ENCODE assay signal across 18 cellular contexts in the genomic region with DNA sequence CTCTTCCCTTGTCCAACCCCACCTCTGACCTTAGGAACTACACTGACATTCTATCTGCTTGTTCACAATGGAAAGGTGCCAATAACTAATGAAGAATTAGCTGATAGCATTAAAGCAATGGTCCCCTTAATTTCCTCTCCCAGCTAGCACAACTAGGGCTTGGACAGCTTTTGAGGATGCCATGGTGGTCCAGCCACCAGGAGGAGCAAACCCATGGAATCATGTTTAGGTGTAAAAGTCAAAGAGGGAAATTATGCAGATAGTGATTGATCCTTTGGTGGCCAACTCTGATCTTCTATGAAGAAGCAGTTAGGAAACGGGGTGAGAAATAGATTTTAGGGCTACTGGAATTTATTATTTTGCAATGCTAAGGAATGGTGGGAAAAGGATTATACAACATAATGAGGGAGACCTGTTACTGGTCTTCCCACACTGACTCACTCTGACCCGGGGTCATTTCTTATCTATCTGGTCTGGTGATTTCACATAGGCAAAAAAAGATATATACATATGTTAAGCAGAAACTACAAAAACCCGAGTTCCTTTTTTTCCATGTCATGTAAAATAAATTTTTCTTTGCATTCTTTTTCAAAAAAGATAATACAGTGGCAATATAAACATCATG. TPM values are rescaled to one million over a fixed set of nuclear protein-coding genes. Genes with fewer than 3 reads are reported as not detected.
DNase-seq lines count a peak whose midpoint lies in the region; ATAC-seq, FAIRE-seq and TF ChIP-seq lines count a peak whose summit lies in the region.
"Had no signal": no experiment of that assay in that cellular context is flagged by ENCODE, and none has a peak within 500 bp of the region (broad histone marks: within the 10 kb centered on the region; RNA-seq: fewer than 3 reads in every experiment).

No MANE protein-coding gene starts in this region.

- H4K20me1 ChIP-seq in SK-N-SH (ENCODE audit: insufficient read depth), result no peaks in the 10 kb centered on the region

- CTCF ChIA-PET in SK-N-SH (lab: Yijun Ruan, JAX), result interaction anchor here (0.7 to 1.2 kb wide), 3 partner anchors 11 to 83 kb away, joined by 3 read pairs; no protein-coding TSS in a partner anchor

- no peak overlapping the region for H3K4me3 Mint-ChIP-seq in activated naive CD8-positive, alpha-beta T cell treated with anti-CD3 and anti-CD28 coated beads, Interleukin-2, amount 50 U/mL, for 24 hours

- H3K9me3 Mint-ChIP-seq in activated naive CD8-positive, alpha-beta T cell treated with anti-CD3 and anti-CD28 coated beads, Interleukin-2, amount 50 U/mL, for 24 hours, result no peaks in the 10 kb centered on the region

- peaks cover 2% of the 10 kb centered on the region for H3K4me1 Mint-ChIP-seq in activated naive CD8-positive, alpha-beta T cell treated with anti-CD3 and anti-CD28 coated beads, Interleukin-2, amount 50 U/mL, for 24 hours

- POLR2A ChIA-PET in SK-N-SH (lab: Yijun Ruan, JAX), result no interaction called here

- H3K79me2 ChIP-seq in SK-N-SH (ENCODE audit: insufficient read depth), result no peaks in the 10 kb centered on the region

- peaks cover 2% of the 10 kb centered on the region for H3K36me3 Mint-ChIP-seq in activated naive CD8-positive, alpha-beta T cell treated with anti-CD3 and anti-CD28 coated beads, Interleukin-2, amount 50 U/mL, for 24 hours (ENCODE audit: low read depth)

- no peaks in the 10 kb centered on the region for H3K9me2 ChIP-seq in SK-N-SH

- H3K4me1 ChIP-seq in SK-N-SH (ENCODE audit: control insufficient read depth in 1 of 2, insufficient read depth in 2 of 2, low read depth in 1 of 2, low read length in 1 of 2) (no peaks in the 10 kb centered on the region; a peak in 1 of 4 replicates), small intestine (ENCODE audit: control insufficient read depth in 2 of 2, insufficient read depth in 1 of 2, low read depth in 1 of 2, low read length in 1 of 2) (peaks cover 0 to 2% of the 10 kb centered on the region in 2 donors), SJCRH30 (no peaks in the 10 kb centered on the region)

- H3K27ac ChIP-seq in SK-N-SH (ENCODE audit: low read depth in 2 of 2, low read length in 1 of 2), result no peak overlapping the region
- H3K27ac ChIP-seq in small intestine (ENCODE audit: low read depth in 1 of 2, low read length in 1 of 2), result no peak overlapping the region
- H3K27ac ChIP-seq in SJCRH30, result no peak overlapping the region
- H3K27ac ChIP-seq: esophagus squamous epithelium had no signal

- no peak overlapping the region for H3K27ac Mint-ChIP-seq in activated naive CD8-positive, alpha-beta T cell treated with anti-CD3 and anti-CD28 coated beads, Interleukin-2, amount 50 U/mL, for 24 hours

- no peak overlapping the region for H3K9ac ChIP-seq in SK-N-SH

- no peak for ATAC-seq in SK-N-SH treated with all-trans-retinoic acid at 6 μM for 48 hours
- no peak for ATAC-seq in activated naive CD8-positive, alpha-beta T cell treated with anti-CD3 and anti-CD28 coated beads, Interleukin-2, amount 50 U/mL, for 24 hours
- ATAC-seq: left cardiac atrium, right cardiac atrium had no signal

- H3K36me3 ChIP-seq in SK-N-SH (replicated peaks in 1 of 2; ENCODE audit: control insufficient read depth in 1 of 2, insufficient read depth in 2 of 2, low read length in 1 of 2) (no peaks in the 10 kb centered on the region), small intestine (ENCODE audit: control insufficient read depth in 2 of 2, insufficient read depth in 2 of 2, low read length in 2 of 2) (no peaks in the 10 kb centered on the region), SJCRH30 (no peaks in the 10 kb centered on the region)
- H3K36me3 ChIP-seq: esophagus squamous epithelium had no signal

- peak; percentile 19 for TF ChIP-seq CTCF in SK-N-SH (IDR thresholded peaks at IDR 0.05)

- no peaks in the 10 kb centered on the region for H3K9me3 ChIP-seq in SK-N-SH
- no peaks in the 10 kb centered on the region for H3K9me3 ChIP-seq in small intestine (ENCODE audit: control insufficient read depth, low read depth)
- no peaks in the 10 kb centered on the region for H3K9me3 ChIP-seq in SJCRH30 (replicated peaks)
- H3K9me3 ChIP-seq: esophagus squamous epithelium had no signal

- H3K4me3 ChIP-seq in SK-N-SH (ENCODE audit: low read depth in 2 of 2, low read length in 1 of 2) (no peak overlapping the region), small intestine (ENCODE audit: low read depth in 1 of 2, low read length in 2 of 2) (no peak overlapping the region), SJCRH30 (no peak overlapping the region)
- H3K4me3 ChIP-seq: esophagus squamous epithelium had no signal

- no peak for TF ChIP-seq POLR2A in erythroblast (IDR thresholded peaks at IDR 0.05; ENCODE audit: low read length)

- DNase-seq in SK-N-SH (no peak), OCI-M1 (lab: John Stamatoyannopoulos, UW) (peak; percentile 78), erythroblast (lab: John Stamatoyannopoulos, UW) (peak; percentile 30 to 31), small intestine (peak; percentile 32), SJCRH30 (no peak)
- no peak for DNase-seq in stimulated activated CD4-positive, alpha-beta T cell treated with anti-CD3 and anti-CD28 coated beads, Interleukin-4, amount 100 ng/mL, for 4 hours
- no peak for DNase-seq in activated naive CD8-positive, alpha-beta T cell treated with anti-CD3 and anti-CD28 coated beads, Interleukin-2, amount 50 U/mL, for 24 hours
- DNase-seq: activated CD4-positive, CD25-positive, alpha-beta regulatory T cell treated with anti-CD3 and anti-CD28 coated beads, Interleukin-2, amount 50 U/mL, for 72 hours; activated gamma-delta T cell treated with Interleukin-2 at 50 U/mL for 16 hours; esophagus squamous epithelium; GOT3; left cardiac atrium; NCI-H1105; NCI-H2171; NK-92 treated with Interleukin-12 subunit alpha and Interleukin-12 subunit beta, amount 100 ng/mL, for 24 hours; right cardiac atrium; stimulated activated CD4-positive, alpha-beta T cell treated with anti-CD3 and anti-CD28 coated beads, Interleukin-2, amount 100 ng/mL, for 24 hours had no signal

- H3K27me3 ChIP-seq in SK-N-SH (ENCODE audit: insufficient read depth), result no peaks in the 10 kb centered on the region
- no peaks in the 10 kb centered on the region for H3K27me3 ChIP-seq in small intestine (ENCODE audit: control insufficient read depth in 2 of 2, insufficient read depth in 2 of 2, low read length in 2 of 2)
- H3K27me3 ChIP-seq in SJCRH30, result no peaks in the 10 kb centered on the region
- H3K27me3 ChIP-seq: esophagus squamous epithelium had no signal

- 67% methylated on average over 3 of the region's 3 CpGs for WGBS in SK-N-SH (ENCODE audit: low lambda C conversion rate)
- WGBS in small intestine, 3 donors, result 69 to 83% (median 73%) methylated on average over 3 of the region's 3 CpGs

- no peak overlapping the region for H3K4me2 ChIP-seq in SK-N-SH

- TF ChIP-seq RAD21 in SK-N-SH (IDR thresholded peaks at IDR 0.05; ENCODE audit: low read length), result no peak

- TF ChIP-seq EP300 in SK-N-SH (IDR thresholded peaks at IDR 0.05; ENCODE audit: borderline replicate concordance in 1 of 2, low read depth in 1 of 2, low read length in 1 of 2), result no peak

- FAIRE-seq in small intestine (lab: Jason Lieb, UNC), result no peak

- H3F3A ChIP-seq in SK-N-SH (replicated peaks; ENCODE audit: insufficient read depth), result no peaks in the 10 kb centered on the region

- no peaks in the 10 kb centered on the region for H3K27me3 Mint-ChIP-seq in activated naive CD8-positive, alpha-beta T cell treated with anti-CD3 and anti-CD28 coated beads, Interleukin-2, amount 50 U/mL, for 24 hours

- no peak overlapping the region for H2AFZ ChIP-seq in SK-N-SH (ENCODE audit: low read depth)

TF ChIP-seq in SK-N-SH, 30 proteins besides CTCF, POLR2A, EP300 and RAD21 (continues in another document):
- no peak for TF ChIP-seq GATA2 (CRISPR knock-in tag; IDR thresholded peaks at IDR 0.05)
- TF ChIP-seq MEF2A (IDR thresholded peaks at IDR 0.05; ENCODE audit: borderline replicate concordance, low read depth), result no peak
- no peak for TF ChIP-seq NFIC (IDR thresholded peaks at IDR 0.05; ENCODE audit: borderline replicate concordance)
- TF ChIP-seq POLR2AphosphoS5 (IDR thresholded peaks at IDR 0.05; ENCODE audit: low read depth, low read length), result no peak
- no peak for TF ChIP-seq SIN3A (IDR thresholded peaks at IDR 0.05; ENCODE audit: borderline replicate concordance, low read depth, low read length)
- TF ChIP-seq, protein P1, sequence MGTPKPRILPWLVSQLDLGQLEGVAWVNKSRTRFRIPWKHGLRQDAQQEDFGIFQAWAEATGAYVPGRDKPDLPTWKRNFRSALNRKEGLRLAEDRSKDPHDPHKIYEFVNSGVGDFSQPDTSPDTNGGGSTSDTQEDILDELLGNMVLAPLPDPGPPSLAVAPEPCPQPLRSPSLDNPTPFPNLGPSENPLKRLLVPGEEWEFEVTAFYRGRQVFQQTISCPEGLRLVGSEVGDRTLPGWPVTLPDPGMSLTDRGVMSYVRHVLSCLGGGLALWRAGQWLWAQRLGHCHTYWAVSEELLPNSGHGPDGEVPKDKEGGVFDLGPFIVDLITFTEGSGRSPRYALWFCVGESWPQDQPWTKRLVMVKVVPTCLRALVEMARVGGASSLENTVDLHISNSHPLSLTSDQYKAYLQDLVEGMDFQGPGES (IDR thresholded peaks at IDR 0.05; ENCODE audit: low read depth, low read length), result no peak
- no peak for TF ChIP-seq FOXM1 (IDR thresholded peaks at IDR 0.05; ENCODE audit: low read depth)

TF ChIP-seq in SK-N-SH treated with all-trans-retinoic acid at 6 μM for 48 hours, 23 proteins besides CTCF, POLR2A, EP300 and RAD21 (continues in another document):
- TF ChIP-seq GLIS3 (CRISPR knock-in tag; IDR thresholded peaks at IDR 0.05) (no peak), ISL1 (CRISPR knock-in tag; IDR thresholded peaks at IDR 0.05) (no peak), CSDC2 (CRISPR knock-in tag; IDR thresholded peaks at IDR 0.05) (no peak), ZFP3 (CRISPR knock-in tag; IDR thresholded peaks at IDR 0.05) (no peak), ZNF8 (CRISPR knock-in tag; IDR thresholded peaks at IDR 0.05) (no peak), ESRRG (CRISPR knock-in tag; IDR thresholded peaks at IDR 0.05) (no peak)
- TF ChIP-seq, protein P2, sequence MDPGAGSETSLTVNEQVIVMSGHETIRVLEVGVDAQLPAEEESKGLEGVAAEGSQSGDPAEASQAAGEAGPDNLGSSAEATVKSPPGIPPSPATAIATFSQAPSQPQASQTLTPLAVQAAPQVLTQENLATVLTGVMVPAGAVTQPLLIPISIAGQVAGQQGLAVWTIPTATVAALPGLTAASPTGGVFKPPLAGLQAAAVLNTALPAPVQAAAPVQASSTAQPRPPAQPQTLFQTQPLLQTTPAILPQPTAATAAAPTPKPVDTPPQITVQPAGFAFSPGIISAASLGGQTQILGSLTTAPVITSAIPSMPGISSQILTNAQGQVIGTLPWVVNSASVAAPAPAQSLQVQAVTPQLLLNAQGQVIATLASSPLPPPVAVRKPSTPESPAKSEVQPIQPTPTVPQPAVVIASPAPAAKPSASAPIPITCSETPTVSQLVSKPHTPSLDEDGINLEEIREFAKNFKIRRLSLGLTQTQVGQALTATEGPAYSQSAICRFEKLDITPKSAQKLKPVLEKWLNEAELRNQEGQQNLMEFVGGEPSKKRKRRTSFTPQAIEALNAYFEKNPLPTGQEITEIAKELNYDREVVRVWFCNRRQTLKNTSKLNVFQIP (CRISPR knock-in tag; IDR thresholded peaks at IDR 0.05; ENCODE audit: borderline replicate concordance, low read depth), result no peak

RNA-seq across cellular contexts. Expression of a gene that starts 45.8 kb away (rescaled TPM):
- polyA plus RNA-seq in SK-N-SH (2012; rRNA removed) (7.7 and 11.4 TPM in 2 replicates), small intestine (1 to 10 TPM; 7.4 to 10.0 (median 7.5) TPM)
- polyA plus RNA-seq in SK-N-SH (2012; cell fraction: cytosol; rRNA removed), result 8.5 and 11.5 TPM in 2 replicates
- polyA plus RNA-seq in SK-N-SH (2012; cell fraction: nucleus; rRNA removed), result 11.7 and 34.5 TPM in 2 replicates
- total RNA-seq in SJCRH30 (2014; rRNA removed; shearing (Covaris generic)), result 26.5 and 35.0 TPM in 2 replicates

Comparison
In these comparisons a context has a peak if more than half of its experiments do, and no peak if none do; other contexts are left out.
1. DNase-seq: peak in OCI-M1 (single experiment), erythroblast (2 of 2) and small intestine (single experiment); none in SK-N-SH (single experiment), stimulated activated CD4-positive, alpha-beta T cell treated with anti-CD3 and anti-CD28 coated beads, Interleukin-4, amount 100 ng/mL, for 4 hours (0 of 2), SJCRH30 (0 of 2) and activated naive CD8-positive, alpha-beta T cell treated with anti-CD3 and anti-CD28 coated beads, Interleukin-2, amount 50 U/mL, for 24 hours (single experiment).